21 cellular contexts compared by ENCODE assay signal in the genomic region with DNA sequence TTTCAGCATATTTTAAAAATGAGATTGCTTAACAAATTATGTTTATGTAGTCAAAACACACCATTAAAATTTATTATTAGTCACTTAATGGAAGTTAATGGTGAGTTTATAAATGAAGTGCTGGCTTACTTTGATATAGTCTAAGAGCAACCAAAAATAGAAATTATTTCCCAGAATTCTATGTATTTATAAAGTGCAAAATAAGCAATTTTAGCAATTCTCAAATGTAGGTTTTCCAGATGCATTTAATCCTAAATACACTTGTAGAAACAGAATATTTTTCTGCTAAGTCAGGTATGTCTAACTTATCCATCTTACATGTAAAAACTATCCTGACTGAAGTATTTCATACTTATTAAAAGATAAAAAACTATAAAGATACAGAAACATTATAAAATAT. TPM values are rescaled to one million over a fixed set of nuclear protein-coding genes. Genes with fewer than 3 reads are reported as not detected.
"Had no signal": no experiment of that assay in that cellular context is flagged by ENCODE, and none has a peak within 500 bp of the region (broad histone marks: within the 10 kb centered on the region; RNA-seq: fewer than 3 reads in every experiment).

No MANE protein-coding gene starts in this region.

- H3K36me3 ChIP-seq: MG63 had no signal

- DNase-seq: Karpas-422, KG1, MG63, NCI-H1092, NCI-H1105 treated with DMSO at 0.1 percent for 48 hours, NCI-H1694 treated with DMSO at 0.1 percent for 48 hours, NCI-H1930, NCI-H2107, NCI-H2171 treated with DMSO at 0.1 percent for 48 hours, NCI-H345, NCI-H446 treated with DMSO at 0.1 percent for 48 hours, NCI-H526, NCI-H82, RPMI8226, SHP77, SK-N-SH, SW 1271, T-cell had no signal

- H3K27ac ChIP-seq: HL-60 had no signal

- H3K9ac ChIP-seq: SK-N-SH had no signal

- ATAC-seq: T-cell had no signal

- H3K4me3 ChIP-seq: MG63 had no signal

- FAIRE-seq: HTR-8/SVneo had no signal

- H3K4me2 ChIP-seq: SK-N-SH had no signal

- H3K9me3 ChIP-seq: MG63, SK-N-SH had no signal

RNA-seq across cellular contexts. Expression of a gene that starts 11.2 kb away (rescaled TPM):
- total RNA-seq: SK-MEL-5 had no signal
- polyA plus RNA-seq: SK-N-SH had no signal
